Comparison of ENCODE assay signal across 2 cellular contexts in genomic region chr16:7182510-7183109, GRCh38.
TF ChIP-seq lines count a peak whose summit lies in the region.

No MANE protein-coding gene starts in this region.

TF ChIP-seq in GM23338, 12 proteins besides CTCF, POLR2A, EP300 and RAD21 (continued from another document):
- TF ChIP-seq REST (IDR thresholded peaks at IDR 0.05; ENCODE audit: unreplicated experiment) (peak; percentile 71), EZH2 (IDR thresholded peaks at IDR 0.05; ENCODE audit: low read depth, unreplicated experiment) (no peak)
TF ChIP-seq in GM23338: peak in this region for 1.

TF ChIP-seq in H1, 55 proteins besides CTCF, POLR2A, EP300 and RAD21 (continued from another document):
- TF ChIP-seq SIN3A (conservative IDR thresholded peaks at IDR 0.05 in 1 of 2, IDR thresholded peaks at IDR 0.05 in 1 of 2; ENCODE audit: low read depth in 1 of 2, low read length in 2 of 2) = 0 out of 4 replicates have a peak, but pooled peaks of 1 of the 2 experiments have one; percentile 43
- no peak for TF ChIP-seq TAF1 (IDR thresholded peaks at IDR 0.05; ENCODE audit: low read depth, low read length)
- TF ChIP-seq TAF7 (optimal IDR thresholded peaks at IDR 0.05; ENCODE audit: borderline replicate concordance, low read depth, low read length) = no peak
- TF ChIP-seq MAFK (IDR thresholded peaks at IDR 0.05; ENCODE audit: low read depth, low read length) = peak; percentile 55; the same call in 1 of the 2 replicates
